ENCODE assay signal across 10 cellular contexts in the genomic region with DNA sequence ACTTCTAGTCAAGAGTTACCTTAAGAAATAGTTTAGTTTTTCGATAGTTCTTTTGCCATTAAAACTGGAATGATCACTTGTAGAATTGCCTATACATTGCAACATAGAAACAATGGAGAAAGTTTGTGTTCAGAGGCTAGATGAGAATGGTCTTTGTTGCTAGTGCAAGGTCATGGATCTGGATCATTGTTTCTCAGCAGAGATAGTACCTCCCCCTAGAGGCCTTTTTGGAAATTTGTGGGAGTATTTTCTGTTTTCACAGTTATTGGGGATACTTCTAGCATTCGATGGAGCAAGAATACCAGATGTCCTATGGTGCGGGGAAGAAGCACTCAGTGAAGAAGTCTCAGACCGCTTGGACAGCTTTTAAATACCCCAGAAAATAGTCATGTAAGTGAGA.
DNase-seq lines count a peak whose midpoint lies in the region; ATAC-seq and TF ChIP-seq lines count a peak whose summit lies in the region.
"Had no signal": no experiment of that assay in that cellular context is flagged by ENCODE, and none has a peak within 500 bp of the region (broad histone marks: within the 10 kb centered on the region; RNA-seq: fewer than 3 reads in every experiment).

No MANE protein-coding gene starts in this region.

- H3K4me3 ChIP-seq in SJSA1 = no peak overlapping the region
- no peak overlapping the region for H3K4me3 ChIP-seq in testis

- H3K27ac ChIP-seq in 22Rv1 (no peak overlapping the region), SJSA1 (no peak overlapping the region), testis (no peak overlapping the region)

- H3K9me3 ChIP-seq in SJSA1 (replicated peaks) = peaks cover 3% of the 10 kb centered on the region; the same call in 1 of the 2 replicates
- no peaks in the 10 kb centered on the region for H3K9me3 ChIP-seq in testis

- 72 to 78% methylated on average over 4 of the region's 4 CpGs for WGBS in testis, 2 donors

- TF ChIP-seq CTCF in 22Rv1 (IDR thresholded peaks at IDR 0.05) (peak; percentile 66), GM13976 (IDR thresholded peaks at IDR 0.05; ENCODE audit: borderline replicate concordance, control extremely low read depth, extremely low read depth, insufficient read depth, missing control alignments) (peak; percentile 18), testis (IDR thresholded peaks at IDR 0.05) (peak in 1 of 3 experiments; percentile 44)

- no peak for TF ChIP-seq POLR2A in testis (IDR thresholded peaks at IDR 0.05)

- intact Hi-C loops in testis (cut with DNase I; ENCODE audit: low total_unique reads) = no loop called here

- DNase-seq in GM13976 (ENCODE audit: low spot score) (peak; percentile 11), SJSA1 (ENCODE audit: low read depth in 1 of 2, low spot score in 2 of 2) (peak; percentile 62 to 89), foreskin melanocyte (peak; percentile 39), testis (no peak)
- DNase-seq in activated CD4-positive, alpha-beta T cell treated with anti-CD3 and anti-CD28 coated beads for 4 hours = no peak
- DNase-seq: aorta, NCI-H146 had no signal

- ATAC-seq in GM18870 (IDR thresholded peaks at IDR 0.05; ENCODE audit: unreplicated experiment) (no peak), GM21390 (IDR thresholded peaks at IDR 0.05; ENCODE audit: unreplicated experiment) (no peak)

- no peaks in the 10 kb centered on the region for H3K36me3 ChIP-seq in SJSA1
- H3K36me3 ChIP-seq in testis (ENCODE audit: low read depth, missing control alignments) = no peaks in the 10 kb centered on the region

- H3K27me3 ChIP-seq in SJSA1 (replicated peaks) (peaks cover 51% of the 10 kb centered on the region), testis (no peaks in the 10 kb centered on the region)

- in situ Hi-C loops in GM13976 (cut with MboI; ENCODE audit: low sequenced_read_pairs, unreplicated experiment) = loop anchor here (25.0 kb wide), 1 partner anchor 373 kb away; no protein-coding TSS in a partner anchor

- H3K4me1 ChIP-seq in SJSA1 (replicated peaks) (no peaks in the 10 kb centered on the region), testis (no peaks in the 10 kb centered on the region)

Comparison
In these comparisons a context has a peak if more than half of its experiments do, and no peak if none do; other contexts are left out.
1. DNase-seq: peak in GM13976 (single experiment), SJSA1 (2 of 2) and foreskin melanocyte (single experiment); none in testis (single experiment) and activated CD4-positive, alpha-beta T cell treated with anti-CD3 and anti-CD28 coated beads for 4 hours (0 of 2).